Comparison of ENCODE assay signal across 1 cellular context in genomic region chr17:73165616-73166404, GRCh38.
TF ChIP-seq lines count a peak whose summit lies in the region.

No MANE protein-coding gene starts in this region.

TF ChIP-seq in WTC11, 78 proteins besides CTCF, POLR2A, EP300 and RAD21 (continued from another document):
- TF ChIP-seq CDX4 (CRISPR knock-in tag; IDR thresholded peaks at IDR 0.05; ENCODE audit: borderline replicate concordance): no peak
